In genomic region chr2:212640428-212640827, GRCh38 we compare ENCODE assay signal across 32 cellular contexts.
DNase-seq lines count a peak whose midpoint lies in the region; ATAC-seq and TF ChIP-seq lines count a peak whose summit lies in the region.
"Had no signal": no experiment of that assay in that cellular context is flagged by ENCODE, and none has a peak within 500 bp of the region (broad histone marks: within the 10 kb centered on the region; RNA-seq: fewer than 3 reads in every experiment).

No MANE protein-coding gene starts in this region.

- no peak overlapping the region for H4K5ac ChIP-seq in mesendoderm (ENCODE audit: low read length)

- H3K4me1 ChIP-seq in mesendoderm (ENCODE audit: control insufficient read depth, low read depth, low read length): no peaks in the 10 kb centered on the region
- H3K4me1 ChIP-seq: ascending aorta, heart left ventricle, lower lobe of right lung, upper lobe of left lung had no signal

- no peaks in the 10 kb centered on the region for H3K79me1 ChIP-seq in mesendoderm (ENCODE audit: low read length)

- no peak overlapping the region for H2BK15ac ChIP-seq in mesendoderm (replicated peaks; ENCODE audit: low read depth)

- no peak overlapping the region for H4K8ac ChIP-seq in mesendoderm (ENCODE audit: low read depth, low read length)

- no peaks in the 10 kb centered on the region for H3K79me2 ChIP-seq in mesendoderm (ENCODE audit: control insufficient read depth, insufficient read depth, low read length)

- no CpG with 5 or more reads among the region's 1 CpG for WGBS in mesendoderm (ENCODE audit: extremely low coverage, insufficient coverage, low lambda C conversion rate)

- no peak overlapping the region for H3K23ac ChIP-seq in mesendoderm (ENCODE audit: low read length)

- H3K56ac ChIP-seq in mesendoderm (ENCODE audit: low read length): no peak overlapping the region

- H3K27me3 ChIP-seq in mesendoderm (ENCODE audit: insufficient read depth, low read length, poor library complexity): no peaks in the 10 kb centered on the region
- H3K27me3 ChIP-seq: ascending aorta, upper lobe of left lung had no signal

- H3K9ac ChIP-seq in mesendoderm (ENCODE audit: low read length): no peak overlapping the region

- H3K4me3 ChIP-seq in mesendoderm (ENCODE audit: low read length): no peak overlapping the region
- no peak overlapping the region for H3K4me3 ChIP-seq in coronary artery
- H3K4me3 ChIP-seq: ascending aorta, heart left ventricle, lower lobe of right lung, mucosa of descending colon, upper lobe of left lung had no signal

- TF ChIP-seq EP300 in Ishikawa (IDR thresholded peaks at IDR 0.05; ENCODE audit: borderline replicate concordance): no peak

- H2BK120ac ChIP-seq in mesendoderm (ENCODE audit: low read depth, low read length): no peak overlapping the region

- H2BK5ac ChIP-seq in mesendoderm (ENCODE audit: low read length): no peak overlapping the region

- no peak for TF ChIP-seq RAD21 in Ishikawa (IDR thresholded peaks at IDR 0.05; ENCODE audit: low read depth)

- H3K36me3 ChIP-seq in mesendoderm (ENCODE audit: control insufficient read depth, insufficient read depth, low read length): no peaks in the 10 kb centered on the region
- H3K36me3 ChIP-seq: ascending aorta, heart left ventricle, lower lobe of right lung, upper lobe of left lung had no signal

- no peak overlapping the region for H3K4me2 ChIP-seq in mesendoderm (ENCODE audit: low read length)

- no peak for TF ChIP-seq CTCF in coronary artery (IDR thresholded peaks at IDR 0.05)

- H2AK5ac ChIP-seq in mesendoderm (ENCODE audit: low read length): no peak overlapping the region

- no peak overlapping the region for H3K18ac ChIP-seq in mesendoderm (ENCODE audit: low read length)

- ATAC-seq in HG02642 (IDR thresholded peaks at IDR 0.05; ENCODE audit: poor library complexity, unreplicated experiment): no peak
- ATAC-seq: heart left ventricle; lower lobe of right lung; mucosa of descending colon; natural killer cell; stimulated activated memory B cell treated with anti-CD40 and anti-IgM and Interleukin-4, amounts not matched to agents 10 μg/mL and 1 μg/mL and 100 μg/mL, for 72 hours; T-cell; WTC11 had no signal

- H3K27ac ChIP-seq in epithelial cell of prostate (peak overlapping the region; percentile 68), mesendoderm (ENCODE audit: low read depth, low read length) (no peak overlapping the region), coronary artery (no peak overlapping the region)
- H3K27ac ChIP-seq: ascending aorta, heart left ventricle, HL-60, lower lobe of right lung, upper lobe of left lung had no signal

- DNase-seq in DMS53 treated with DMSO at 0.1 percent for 48 hours (lab: John Stamatoyannopoulos, UW; ENCODE audit: unreplicated experiment): peak; percentile 70
- peak; percentile 83 for DNase-seq in epithelial cell of prostate (ENCODE audit: low read depth, low spot score)
- peak; percentile 13 for DNase-seq in mesendoderm
- no peak for DNase-seq in NCI-H524 (lab: John Stamatoyannopoulos, UW)
- no peak for DNase-seq in coronary artery (ENCODE audit: low spot score)
- no peak for DNase-seq in COLO668 (lab: John Stamatoyannopoulos, UW; ENCODE audit: unreplicated experiment)
- DNase-seq: activated CD4-positive, alpha-beta T cell treated with anti-CD3 and anti-CD28 coated beads, Interleukin-2, amount 50 U/mL, for 1 hour; activated effector memory CD4-positive, alpha-beta T cell treated with Interleukin-2 at 50 U/mL for 16 hours; activated naive CD8-positive, alpha-beta T cell treated with anti-CD3 and anti-CD28 coated beads for 36 hours; activated T-cell treated with anti-CD3 and anti-CD28 coated beads, Interleukin-2, amount 50 U/mL, for 1 hour; CD8-positive, alpha-beta memory T cell; cortex of kidney; effector memory CD4-positive, alpha-beta T cell; erythroblast; foreskin fibroblast; H9; heart left ventricle; kidney glomerular epithelial cell; lower lobe of right lung; mucosa of descending colon; natural killer cell; NCI-H1694 treated with DMSO at 0.1 percent for 48 hours; NCI-H226; NCI-H69; T-cell; upper lobe of left lung had no signal

- H3K4ac ChIP-seq in mesendoderm (ENCODE audit: low read depth, low read length): no peak overlapping the region

TF ChIP-seq in Ishikawa, 13 proteins besides CTCF, POLR2A, EP300 and RAD21:
- TF ChIP-seq YY1 (IDR thresholded peaks at IDR 0.05; ENCODE audit: low read depth) (no peak), NFIC (IDR thresholded peaks at IDR 0.05) (0 out of 2 replicates have a peak, but pooled peaks have one; percentile 9)

Comparison
In these comparisons a context has a peak if more than half of its experiments do, and no peak if none do; other contexts are left out.
1. DNase-seq: peak in DMS53 treated with DMSO at 0.1 percent for 48 hours (single experiment), epithelial cell of prostate (single experiment) and mesendoderm (single experiment); none in NCI-H524 (0 of 2), coronary artery (single experiment) and COLO668 (single experiment).